Comparison of ENCODE assay signal across 7 cellular contexts in genomic region chr21:26012482-26012881, GRCh38.
DNase-seq lines count a peak whose midpoint lies in the region; ATAC-seq, FAIRE-seq and TF ChIP-seq lines count a peak whose summit lies in the region.
"Not testable (repeated sequence)": the region's sequence is repeated elsewhere in the genome, so short reads cannot be mapped to it uniquely, and the experiment has no call there.

No MANE protein-coding gene starts in this region.

- H3K4me1 Mint-ChIP-seq in GM23338 (peaks cover 38% of the 10 kb centered on the region), endodermal cell (peaks cover 36% of the 10 kb centered on the region)
- H3K4me1 Mint-ChIP-seq in neural progenitor cell = not testable (repeated sequence)

- H3K4me2 ChIP-seq in GM23338, neural progenitor cell: not testable (repeated sequence)

- peak; percentile 33; the same call in 2 of the 3 replicates for ATAC-seq in GM23338

- H3K4me3 Mint-ChIP-seq in GM23338, endodermal cell, neural progenitor cell: not testable (repeated sequence)

- not testable (repeated sequence) for H3K9me3 Mint-ChIP-seq in GM23338, endodermal cell, neural progenitor cell

- H4K20me1 ChIP-seq in GM23338 (replicated peaks; ENCODE audit: insufficient read depth) = not testable (repeated sequence)
- H4K20me1 ChIP-seq in neural progenitor cell (ENCODE audit: low read depth) = peaks cover 15% of the 10 kb centered on the region

- H3K27ac ChIP-seq in GM23338 (ENCODE audit: low read depth) (peak overlapping the region; percentile 28; the same call in 1 of the 2 replicates), HUES64 (ENCODE audit: low read depth, low read length) (0 out of 2 replicates have a peak overlapping the region, but pooled peaks have one; percentile 32), neural progenitor cell (peak overlapping the region; percentile 47), substantia nigra (ENCODE audit: low read depth, low read length, poor library complexity, severe bottlenecking) (peak overlapping the region; percentile 2)
- not testable (repeated sequence) for H3K27ac ChIP-seq in endodermal cell (ENCODE audit: low read depth, low read length)

- H3K79me2 ChIP-seq in GM23338 (replicated peaks; ENCODE audit: insufficient read depth) (peaks cover 88% of the 10 kb centered on the region), neural progenitor cell (ENCODE audit: low read depth) (peaks cover 43% of the 10 kb centered on the region)

- peaks cover 12% of the 10 kb centered on the region; the same call in 2 of the 3 replicates for H3K36me3 Mint-ChIP-seq in GM23338 (ENCODE audit: low read depth)
- peaks cover 14% of the 10 kb centered on the region for H3K36me3 Mint-ChIP-seq in endodermal cell (ENCODE audit: low read depth)
- H3K36me3 Mint-ChIP-seq in neural progenitor cell = peaks cover 20% of the 10 kb centered on the region

- TF ChIP-seq CTCF in GM23338 (conservative IDR thresholded peaks at IDR 0.05; ENCODE audit: low read depth in 2 of 2); bronchial epithelial cell (IDR thresholded peaks at IDR 0.05; ENCODE audit: insufficient read depth, low read length, severe bottlenecking); endodermal cell (conservative IDR thresholded peaks at IDR 0.05); epithelial cell of esophagus (IDR thresholded peaks at IDR 0.05; ENCODE audit: insufficient read depth, low read depth, low read length, missing control alignments); neural progenitor cell (IDR thresholded peaks at IDR 0.05): not testable (repeated sequence)

- peak overlapping the region; percentile 56; the same call in 1 of the 2 replicates for H3K27ac Mint-ChIP-seq in GM23338
- H3K27ac Mint-ChIP-seq in endodermal cell = peak overlapping the region; percentile 86
- H3K27ac Mint-ChIP-seq in neural progenitor cell = not testable (repeated sequence)

- WGBS in HUES64 = 91% methylated on average over 4 of the region's 4 CpGs
- 71 to 83% methylated on average over 3 to 4 of the region's 4 CpGs for WGBS in endodermal cell (ENCODE audit: insufficient coverage in 1 of 2, insufficient read length in 1 of 2), 2 experiments

- not testable (repeated sequence) for H2AFZ ChIP-seq in GM23338; neural progenitor cell (replicated peaks)

- H3K27me3 Mint-ChIP-seq in GM23338 (ENCODE audit: insufficient read depth, low read depth, poor library complexity); endodermal cell (ENCODE audit: insufficient read depth); neural progenitor cell (ENCODE audit: insufficient read depth, low read depth): not testable (repeated sequence)

- not testable (repeated sequence) for H3K36me3 ChIP-seq in GM23338 (ENCODE audit: insufficient read depth); bronchial epithelial cell (ENCODE audit: control insufficient read depth, insufficient read depth, low read length); neural progenitor cell
- peaks cover 12% of the 10 kb centered on the region; the same call in 1 of the 2 replicates for H3K36me3 ChIP-seq in HUES64 (ENCODE audit: insufficient read depth, low read length)
- peaks cover 30% of the 10 kb centered on the region for H3K36me3 ChIP-seq in endodermal cell (ENCODE audit: control insufficient read depth, insufficient read depth, low read length)

- H3K9me2 ChIP-seq in GM23338 (ENCODE audit: insufficient read depth) = not testable (repeated sequence)

- DNase-seq in GM23338 (ENCODE audit: low spot score) (peak; percentile 28), bronchial epithelial cell (ENCODE audit: low read depth) (peak; percentile 25), epithelial cell of esophagus (ENCODE audit: low read depth) (peak; percentile 17), neural progenitor cell (ENCODE audit: low spot score) (peak; percentile 26)
- DNase-seq in endodermal cell; substantia nigra (lab: John Stamatoyannopoulos, UW): not testable (repeated sequence)

- H3K4me3 ChIP-seq in GM23338; HUES64 (ENCODE audit: low read length); bronchial epithelial cell (ENCODE audit: low read depth, low read length); endodermal cell (ENCODE audit: low read length); epithelial cell of esophagus (ENCODE audit: low read length); neural progenitor cell: not testable (repeated sequence)

- H3K4me1 ChIP-seq in GM23338 (ENCODE audit: insufficient read depth) = peaks cover 20% of the 10 kb centered on the region
- peaks cover 21% of the 10 kb centered on the region for H3K4me1 ChIP-seq in HUES64 (ENCODE audit: insufficient read depth, low read length)
- peaks cover 18% of the 10 kb centered on the region for H3K4me1 ChIP-seq in endodermal cell (ENCODE audit: control insufficient read depth, insufficient read depth, low read length)
- H3K4me1 ChIP-seq in neural progenitor cell = peaks cover 19% of the 10 kb centered on the region

- not testable (repeated sequence) for H3K27me3 ChIP-seq in GM23338 (ENCODE audit: insufficient read depth); HUES64 (ENCODE audit: insufficient read depth, low read length); bronchial epithelial cell (ENCODE audit: control insufficient read depth, insufficient read depth, low read length); endodermal cell (ENCODE audit: control insufficient read depth, insufficient read depth, low read length, poor library complexity, severe bottlenecking); neural progenitor cell

- FAIRE-seq in bronchial epithelial cell (lab: Jason Lieb, UNC) = not testable (repeated sequence)

- H3F3A ChIP-seq in GM23338 (replicated peaks; ENCODE audit: low read depth) = not testable (repeated sequence)
- peaks cover 24% of the 10 kb centered on the region for H3F3A ChIP-seq in neural progenitor cell (ENCODE audit: low read depth)

- H3K9me3 ChIP-seq in HUES64 (ENCODE audit: insufficient read depth, low read depth, low read length); endodermal cell (ENCODE audit: control insufficient read depth, low read length); neural progenitor cell (ENCODE audit: low read depth): not testable (repeated sequence)

- not testable (repeated sequence) for H3K9ac ChIP-seq in HUES64 (ENCODE audit: low read depth, low read length); neural progenitor cell
- peak overlapping the region; percentile 12 for H3K9ac ChIP-seq in endodermal cell (ENCODE audit: extremely low read depth, low read length, poor library complexity, severe bottlenecking)
